Comparison of ENCODE assay signal across 25 cellular contexts in genomic region chr17:54945671-54946070, GRCh38. TPM values are rescaled to one million over a fixed set of nuclear protein-coding genes. Genes with fewer than 3 reads are reported as not detected.
"Had no signal": no experiment of that assay in that cellular context is flagged by ENCODE, and none has a peak within 500 bp of the region (broad histone marks: within the 10 kb centered on the region; RNA-seq: fewer than 3 reads in every experiment).

No MANE protein-coding gene starts in this region.

- H2AFZ ChIP-seq: parathyroid adenoma had no signal

- H3K27ac Mint-ChIP-seq: activated B cell treated with CpG ODN at 0.5 μM for 24 hours; activated CD4-positive, alpha-beta T cell treated with anti-CD3 and anti-CD28 coated beads for 36 hours; activated naive CD8-positive, alpha-beta T cell; activated T-cell treated with anti-CD3 and anti-CD28 coated beads, Interleukin-2, amount 50 U/mL, for 24 hours; activated T-helper 2 cell treated with anti-CD3 and anti-CD28 coated beads, Interferon-gamma antibody, Interleukin-2, Interleukin-4, amounts not matched to agents 10 μg/mL and 5 μg/mL and 100 μg/mL, durations not matched to agents 14 hours and 24 hours and 36 hours; nephron progenitor cell; stimulated activated memory B cell treated with anti-CD40 and anti-IgM and Interleukin-4, amounts not matched to agents 10 μg/mL and 1 μg/mL and 100 μg/mL, for 72 hours; T-helper 17 cell had no signal

- H3K4me2 ChIP-seq: smooth muscle cell had no signal

- H3K27ac ChIP-seq: adrenal gland, ascending aorta, coronary artery, epithelial cell of prostate, heart left ventricle, parathyroid adenoma, right lobe of liver, transverse colon, uterus had no signal

- H3K79me2 ChIP-seq: parathyroid adenoma had no signal

- ATAC-seq: activated CD4-positive, alpha-beta T cell treated with anti-CD3 and anti-CD28 coated beads for 36 hours; heart left ventricle; right lobe of liver; stimulated activated memory B cell treated with anti-CD40 and anti-IgM and Interleukin-4, amounts not matched to agents 10 μg/mL and 1 μg/mL and 100 μg/mL, for 72 hours; T-helper 17 cell had no signal

- H3K9me3 ChIP-seq: adrenal gland, ascending aorta, heart left ventricle, right lobe of liver, transverse colon, uterus had no signal

- H3K9me3 Mint-ChIP-seq: activated B cell treated with CpG ODN at 0.5 μM for 24 hours; activated T-cell treated with anti-CD3 and anti-CD28 coated beads, Interleukin-2, amount 50 U/mL, for 24 hours; activated T-helper 2 cell treated with anti-CD3 and anti-CD28 coated beads, Interferon-gamma antibody, Interleukin-2, Interleukin-4, amounts not matched to agents 10 μg/mL and 5 μg/mL and 100 μg/mL, durations not matched to agents 14 hours and 24 hours and 36 hours; central memory CD8-positive, alpha-beta T cell; nephron progenitor cell had no signal

- H3K4me3 ChIP-seq: adrenal gland, ascending aorta, coronary artery, heart left ventricle, right lobe of liver, smooth muscle cell, transverse colon, uterus had no signal

- H3K4me1 Mint-ChIP-seq: activated B cell treated with CpG ODN at 0.5 μM for 24 hours; central memory CD8-positive, alpha-beta T cell; nephron progenitor cell; T-helper 17 cell had no signal

- DNase-seq: activated B cell treated with CpG ODN at 0.5 μM for 24 hours; activated CD4-positive, alpha-beta T cell treated with anti-CD3 and anti-CD28 coated beads for 36 hours; activated CD4-positive, alpha-beta T cell treated with anti-CD3 and anti-CD28 coated beads, Interleukin-2, amount 50 U/mL, for 4 hours; activated CD8-positive, alpha-beta memory T cell treated with anti-CD3 and anti-CD28 coated beads for 24 hours; activated CD8-positive, alpha-beta memory T cell treated with anti-CD3 and anti-CD28 coated beads, Interleukin-2, amount 50 U/mL, for 4 hours; activated naive CD4-positive, alpha-beta T cell; activated T-cell treated with anti-CD3 and anti-CD28 coated beads, Interleukin-2, amount 50 U/mL, for 24 hours; adrenal gland; brain microvascular endothelial cell; heart left ventricle; nephron progenitor cell; right lobe of liver; stimulated activated CD4-positive, alpha-beta T cell treated with anti-CD3 and anti-CD28 coated beads, Interleukin-15, amount 100 ng/mL, for 24 hours; T-helper 17 cell; transverse colon; uterus had no signal

- H3K9ac ChIP-seq: parathyroid adenoma had no signal

- H3K4me3 Mint-ChIP-seq: activated B cell treated with CpG ODN at 0.5 μM for 24 hours; activated CD4-positive, alpha-beta T cell treated with anti-CD3 and anti-CD28 coated beads for 36 hours; activated naive CD8-positive, alpha-beta T cell; activated T-cell treated with anti-CD3 and anti-CD28 coated beads, Interleukin-2, amount 50 U/mL, for 24 hours; central memory CD8-positive, alpha-beta T cell; nephron progenitor cell; stimulated activated memory B cell treated with anti-CD40 and anti-IgM and Interleukin-4, amounts not matched to agents 10 μg/mL and 1 μg/mL and 100 μg/mL, for 72 hours; T-helper 17 cell had no signal

- H3K36me3 ChIP-seq: adrenal gland, brain microvascular endothelial cell, uterus had no signal

- H3K4me1 ChIP-seq: adrenal gland, ascending aorta, heart left ventricle, parathyroid adenoma, transverse colon, uterus had no signal

- H3K27me3 ChIP-seq: adrenal gland, ascending aorta, brain microvascular endothelial cell, heart left ventricle, right lobe of liver, transverse colon, uterus had no signal

RNA-seq across cellular contexts. Expression of gene TOM1L1, which starts 45.0 kb away (rescaled TPM):
- total RNA-seq: activated B cell treated with CpG ODN at 0.5 μM for 24 hours had no signal
